ENCODE assay signal across 8 cellular contexts in genomic region chr17:3667366-3668278, GRCh38. TPM values are rescaled to one million over a fixed set of nuclear protein-coding genes. Genes with fewer than 3 reads are reported as not detected.
DNase-seq lines count a peak whose midpoint lies in the region; ATAC-seq lines count a peak whose summit lies in the region.

No MANE protein-coding gene starts in this region.

- H3K9me3 Mint-ChIP-seq in activated CD4-positive, alpha-beta T cell treated with anti-CD3 and anti-CD28 coated beads, Interleukin-2, amount 10 ng/mL, durations not matched to agents 24 days and 14 days, result no peaks in the 10 kb centered on the region

- intact Hi-C loops in activated CD4-positive, alpha-beta T cell treated with anti-CD3 and anti-CD28 coated beads, Interleukin-2, amount 10 ng/mL, durations not matched to agents 24 days and 14 days (cut with micrococcal nuclease), result loop anchor here (1.0 kb wide), 2 partner anchors 31 to 44 kb away; partner anchors contain the start of genes CTNS and SHPK
- intact Hi-C loops in Right ventricle myocardium superior (cut with DNase I), result no loop called here

- H3K4me3 Mint-ChIP-seq in activated CD4-positive, alpha-beta T cell treated with anti-CD3 and anti-CD28 coated beads, Interleukin-2, amount 10 ng/mL, durations not matched to agents 24 days and 14 days, result peak overlapping the region; percentile 92

- H3K36me3 Mint-ChIP-seq in activated CD4-positive, alpha-beta T cell treated with anti-CD3 and anti-CD28 coated beads, Interleukin-2, amount 10 ng/mL, durations not matched to agents 24 days and 14 days (ENCODE audit: low read depth), result peaks cover 17% of the 10 kb centered on the region

- ATAC-seq in HG02610 (IDR thresholded peaks at IDR 0.05; ENCODE audit: unreplicated experiment) (peak; percentile 2), Right ventricle myocardium superior (ENCODE audit: poor library complexity) (peak; percentile 82)

- H3K27ac Mint-ChIP-seq in activated CD4-positive, alpha-beta T cell treated with anti-CD3 and anti-CD28 coated beads, Interleukin-2, amount 10 ng/mL, durations not matched to agents 24 days and 14 days, result peak overlapping the region; percentile 67

- H3K4me1 Mint-ChIP-seq in activated CD4-positive, alpha-beta T cell treated with anti-CD3 and anti-CD28 coated beads, Interleukin-2, amount 10 ng/mL, durations not matched to agents 24 days and 14 days, result peaks cover 25% of the 10 kb centered on the region

- DNase-seq in activated CD4-positive, alpha-beta T cell treated with anti-CD3 and anti-CD28 coated beads, Interleukin-2, amount 10 ng/mL, durations not matched to agents 24 days and 14 days, result peak; percentile 67
- DNase-seq in activated CD4-positive, alpha-beta T cell treated with anti-CD3 and anti-CD28 coated beads for 4 hours, result no peak
- peak; percentile 74 for DNase-seq in NCI-H460 (ENCODE audit: extremely low read depth, low read depth)
- DNase-seq in amniotic stem cell (lab: John Stamatoyannopoulos, UW), result peak; percentile 91
- DNase-seq in Right ventricle myocardium superior, result peak; percentile 93
- peak; percentile 57 for DNase-seq in occipital lobe (lab: John Stamatoyannopoulos, UW)
- no peak for DNase-seq in SKM-1 (lab: John Stamatoyannopoulos, UW; ENCODE audit: unreplicated experiment)

- H3K27me3 Mint-ChIP-seq in activated CD4-positive, alpha-beta T cell treated with anti-CD3 and anti-CD28 coated beads, Interleukin-2, amount 10 ng/mL, durations not matched to agents 24 days and 14 days, result no peaks in the 10 kb centered on the region

RNA-seq across cellular contexts. Expression of gene TAX1BP3, which starts 0.8 kb away (rescaled TPM):
- total RNA-seq in activated CD4-positive, alpha-beta T cell treated with anti-CD3 and anti-CD28 coated beads, Interleukin-2, amount 10 ng/mL, durations not matched to agents 24 days and 14 days, result 28.7 and 29.0 TPM in 2 replicates
- total RNA-seq in NCI-H460 (2014; rRNA removed; shearing (Covaris generic)), result 52.0 and 64.6 TPM in 2 replicates
- polyA plus RNA-seq in NCI-H460 (2014; cell fraction: nucleus; rRNA removed), result 49.7 and 73.0 TPM in 2 replicates
- total RNA-seq in Right ventricle myocardium superior (149 TPM), occipital lobe (22.8 TPM)

RNA-seq across cellular contexts. Expression of gene EMC6, which starts 1.0 kb away (rescaled TPM):
- 69.4 and 70.5 TPM in 2 replicates for total RNA-seq in activated CD4-positive, alpha-beta T cell treated with anti-CD3 and anti-CD28 coated beads, Interleukin-2, amount 10 ng/mL, durations not matched to agents 24 days and 14 days
- total RNA-seq in NCI-H460 (2014; rRNA removed; shearing (Covaris generic)), result 53.1 and 61.6 TPM in 2 replicates
- polyA plus RNA-seq in NCI-H460 (2014; cell fraction: nucleus; rRNA removed), result 50.5 and 90.0 TPM in 2 replicates
- 64.6 TPM for total RNA-seq in Right ventricle myocardium superior
- total RNA-seq in occipital lobe, result 8.1 TPM

RNA-seq across cellular contexts. Expression of gene P2RX5, which starts 28.3 kb away (rescaled TPM):
- 92.3 and 92.8 TPM in 2 replicates for total RNA-seq in activated CD4-positive, alpha-beta T cell treated with anti-CD3 and anti-CD28 coated beads, Interleukin-2, amount 10 ng/mL, durations not matched to agents 24 days and 14 days
- total RNA-seq in NCI-H460 (2014; rRNA removed; shearing (Covaris generic)), result 28.7 and 28.9 TPM in 2 replicates
- polyA plus RNA-seq in NCI-H460 (2014; cell fraction: nucleus; rRNA removed), result 46.6 and 64.0 TPM in 2 replicates
- total RNA-seq in Right ventricle myocardium superior, result 13.0 TPM
- total RNA-seq in occipital lobe, result 10.0 TPM

RNA-seq across cellular contexts. Expression of gene CTNS, which starts 31.1 kb away (rescaled TPM):
- total RNA-seq in activated CD4-positive, alpha-beta T cell treated with anti-CD3 and anti-CD28 coated beads, Interleukin-2, amount 10 ng/mL, durations not matched to agents 24 days and 14 days, result 46.7 and 48.1 TPM in 2 replicates
- 13.2 and 16.1 TPM in 2 replicates for total RNA-seq in NCI-H460 (2014; rRNA removed; shearing (Covaris generic))
- 15.5 and 28.2 TPM in 2 replicates for polyA plus RNA-seq in NCI-H460 (2014; cell fraction: nucleus; rRNA removed)
- 5.1 TPM for total RNA-seq in Right ventricle myocardium superior
- 7.0 TPM for total RNA-seq in occipital lobe

RNA-seq across cellular contexts. Expression of gene SHPK, which starts 31.6 kb away (rescaled TPM):
- 20.6 and 21.2 TPM in 2 replicates for total RNA-seq in activated CD4-positive, alpha-beta T cell treated with anti-CD3 and anti-CD28 coated beads, Interleukin-2, amount 10 ng/mL, durations not matched to agents 24 days and 14 days
- total RNA-seq in NCI-H460 (2014; rRNA removed; shearing (Covaris generic)), result 8.8 and 9.7 TPM in 2 replicates
- 16.9 and 19.0 TPM in 2 replicates for polyA plus RNA-seq in NCI-H460 (2014; cell fraction: nucleus; rRNA removed)
- total RNA-seq in Right ventricle myocardium superior (4.7 TPM), occipital lobe (10.0 TPM)

Comparison
In these comparisons a context has a peak if more than half of its experiments do, and no peak if none do; other contexts are left out.
1. DNase-seq: peak in activated CD4-positive, alpha-beta T cell treated with anti-CD3 and anti-CD28 coated beads, Interleukin-2, amount 10 ng/mL, durations not matched to agents 24 days and 14 days (single experiment), NCI-H460 (single experiment), amniotic stem cell (single experiment), Right ventricle myocardium superior (single experiment) and occipital lobe (single experiment); none in activated CD4-positive, alpha-beta T cell treated with anti-CD3 and anti-CD28 coated beads for 4 hours (0 of 2) and SKM-1 (single experiment).